In the genomic region with DNA sequence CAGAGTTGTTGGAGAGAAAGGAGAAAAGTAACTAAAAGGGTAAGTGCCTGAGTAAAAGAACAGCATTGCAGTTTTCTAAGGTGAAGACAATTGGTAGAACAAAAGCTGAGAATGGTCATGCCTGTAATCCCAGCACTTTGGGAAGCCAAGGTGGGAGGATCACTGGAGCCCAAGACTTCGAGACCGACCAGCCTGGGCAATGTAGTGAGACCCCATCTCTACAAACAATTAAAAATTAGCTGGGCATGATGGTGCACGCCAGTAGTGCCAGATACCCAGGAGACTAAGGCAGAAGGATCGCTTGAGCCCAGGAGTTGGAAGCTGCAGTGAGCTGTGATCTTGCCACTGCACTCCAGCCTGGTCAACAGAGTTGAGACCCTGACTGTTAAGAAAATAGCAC, we compare ENCODE assay signal across 21 cellular contexts.
"Had no signal": no experiment of that assay in that cellular context is flagged by ENCODE, and none has a peak within 500 bp of the region (broad histone marks: within the 10 kb centered on the region; RNA-seq: fewer than 3 reads in every experiment).

No MANE protein-coding gene starts in this region.

- FAIRE-seq: frontal cortex, islet of Langerhans had no signal

- H3K9ac ChIP-seq: neural progenitor cell had no signal

- H3K4me2 ChIP-seq: neural progenitor cell, smooth muscle cell had no signal

- H3K27ac Mint-ChIP-seq: endodermal cell; progenitor cell of endocrine pancreas; stimulated activated memory B cell treated with anti-CD40 and anti-IgM and Interleukin-4, amounts not matched to agents 10 μg/mL and 1 μg/mL and 100 μg/mL, for 72 hours; stimulated activated naive CD8-positive, alpha-beta T cell treated with anti-CD3 and anti-CD28 coated beads, Interleukin-15, Interleukin-2, amounts not matched to agents 100 ng/mL and 50 ng/mL, for 24 hours had no signal

- H3K4me3 Mint-ChIP-seq: endodermal cell; naive thymus-derived CD8-positive, alpha-beta T cell; neural progenitor cell; stimulated activated memory B cell treated with anti-CD40 and anti-IgM and Interleukin-4, amounts not matched to agents 10 μg/mL and 1 μg/mL and 100 μg/mL, for 72 hours; stimulated activated naive CD8-positive, alpha-beta T cell treated with anti-CD3 and anti-CD28 coated beads, Interleukin-15, Interleukin-2, amounts not matched to agents 100 ng/mL and 50 ng/mL, for 24 hours had no signal

- H3K27me3 ChIP-seq: heart right ventricle, neural progenitor cell, ovary, tibial artery, upper lobe of right lung had no signal

- H3K27ac ChIP-seq: coronary artery, heart right ventricle, neural progenitor cell, ovary, tibial artery, upper lobe of right lung had no signal

- H3K9me3 ChIP-seq: heart right ventricle, mucosa of descending colon, ovary, tibial artery, upper lobe of right lung had no signal

- H3K4me3 ChIP-seq: coronary artery, heart right ventricle, mucosa of descending colon, neural progenitor cell, ovary, smooth muscle cell, tibial artery, upper lobe of right lung had no signal

- H3K36me3 ChIP-seq: neural progenitor cell, ovary had no signal

- DNase-seq: effector CD4-positive, alpha-beta T cell; endodermal cell; heart right ventricle; hypothalamus; kidney glomerular epithelial cell; mucosa of descending colon; naive thymus-derived CD8-positive, alpha-beta T cell; nucleus accumbens; ovary; right cardiac atrium; stimulated activated CD4-positive, alpha-beta T cell treated with anti-CD3 and anti-CD28 coated beads, Interleukin-4, amount 100 ng/mL, for 24 hours; tibial artery; upper lobe of right lung had no signal

- ATAC-seq: heart right ventricle; mucosa of descending colon; naive thymus-derived CD8-positive, alpha-beta T cell; right cardiac atrium; stimulated activated memory B cell treated with anti-CD40 and anti-IgM and Interleukin-4, amounts not matched to agents 10 μg/mL and 1 μg/mL and 100 μg/mL, for 72 hours; upper lobe of right lung had no signal

- H3K9me3 Mint-ChIP-seq: endodermal cell; naive thymus-derived CD8-positive, alpha-beta T cell; neural progenitor cell; stimulated activated memory B cell treated with anti-CD40 and anti-IgM and Interleukin-4, amounts not matched to agents 10 μg/mL and 1 μg/mL and 100 μg/mL, for 72 hours; stimulated activated naive CD8-positive, alpha-beta T cell treated with anti-CD3 and anti-CD28 coated beads, Interleukin-15, Interleukin-2, amounts not matched to agents 100 ng/mL and 50 ng/mL, for 24 hours had no signal

- H3K27me3 Mint-ChIP-seq: naive thymus-derived CD8-positive, alpha-beta T cell; progenitor cell of endocrine pancreas; stimulated activated memory B cell treated with anti-CD40 and anti-IgM and Interleukin-4, amounts not matched to agents 10 μg/mL and 1 μg/mL and 100 μg/mL, for 72 hours; stimulated activated naive CD8-positive, alpha-beta T cell treated with anti-CD3 and anti-CD28 coated beads, Interleukin-15, Interleukin-2, amounts not matched to agents 100 ng/mL and 50 ng/mL, for 24 hours had no signal

- H2AFZ ChIP-seq: neural progenitor cell had no signal
